1 cellular context compared by ENCODE assay signal in the genomic region with DNA sequence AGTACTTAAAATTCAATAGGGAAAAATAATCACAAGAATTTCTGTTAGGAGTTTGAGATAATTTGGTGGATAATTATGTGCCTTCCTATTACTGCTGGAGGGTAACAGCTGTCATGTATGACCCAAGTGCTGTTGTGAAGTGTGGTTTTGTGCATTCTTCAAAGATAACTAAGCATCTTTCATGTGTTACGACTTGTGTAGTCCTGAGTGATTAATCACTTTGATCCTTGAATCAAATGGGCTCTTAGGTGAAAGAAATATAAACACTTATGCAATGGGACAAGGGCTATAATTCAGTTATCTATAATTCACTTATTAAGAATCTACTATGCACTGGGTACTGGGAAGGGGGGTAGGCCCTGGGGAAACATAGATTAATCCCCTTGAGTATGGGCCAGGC.
TF ChIP-seq lines count a peak whose summit lies in the region.

No MANE protein-coding gene starts in this region.

TF ChIP-seq in IMR-90, 13 proteins besides CTCF, POLR2A, EP300 and RAD21 (continued from another document):
- TF ChIP-seq, protein P1, sequence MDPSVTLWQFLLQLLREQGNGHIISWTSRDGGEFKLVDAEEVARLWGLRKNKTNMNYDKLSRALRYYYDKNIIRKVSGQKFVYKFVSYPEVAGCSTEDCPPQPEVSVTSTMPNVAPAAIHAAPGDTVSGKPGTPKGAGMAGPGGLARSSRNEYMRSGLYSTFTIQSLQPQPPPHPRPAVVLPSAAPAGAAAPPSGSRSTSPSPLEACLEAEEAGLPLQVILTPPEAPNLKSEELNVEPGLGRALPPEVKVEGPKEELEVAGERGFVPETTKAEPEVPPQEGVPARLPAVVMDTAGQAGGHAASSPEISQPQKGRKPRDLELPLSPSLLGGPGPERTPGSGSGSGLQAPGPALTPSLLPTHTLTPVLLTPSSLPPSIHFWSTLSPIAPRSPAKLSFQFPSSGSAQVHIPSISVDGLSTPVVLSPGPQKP (IDR thresholded peaks at IDR 0.05; ENCODE audit: borderline replicate concordance, low read depth, low read length): no peak
- TF ChIP-seq NFE2L2 (IDR thresholded peaks at IDR 0.05; ENCODE audit: low read depth, low read length) (no peak), BHLHE40 (IDR thresholded peaks at IDR 0.05; ENCODE audit: low read depth, low read length) (no peak), CHD1 (IDR thresholded peaks at IDR 0.05; ENCODE audit: low read depth, low read length) (no peak), SMC3 (IDR thresholded peaks at IDR 0.05; ENCODE audit: low read depth, low read length) (no peak), MAZ (IDR thresholded peaks at IDR 0.05; ENCODE audit: borderline replicate concordance, low read depth, low read length) (no peak), FOS (IDR thresholded peaks at IDR 0.05; ENCODE audit: low read depth, low read length) (no peak)
- TF ChIP-seq, protein P2, sequence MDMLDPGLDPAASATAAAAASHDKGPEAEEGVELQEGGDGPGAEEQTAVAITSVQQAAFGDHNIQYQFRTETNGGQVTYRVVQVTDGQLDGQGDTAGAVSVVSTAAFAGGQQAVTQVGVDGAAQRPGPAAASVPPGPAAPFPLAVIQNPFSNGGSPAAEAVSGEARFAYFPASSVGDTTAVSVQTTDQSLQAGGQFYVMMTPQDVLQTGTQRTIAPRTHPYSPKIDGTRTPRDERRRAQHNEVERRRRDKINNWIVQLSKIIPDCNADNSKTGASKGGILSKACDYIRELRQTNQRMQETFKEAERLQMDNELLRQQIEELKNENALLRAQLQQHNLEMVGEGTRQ (IDR thresholded peaks at IDR 0.05; ENCODE audit: low read depth, low read length): no peak
TF ChIP-seq in IMR-90: peak in this region for 0.
